Comparison of ENCODE assay signal across 14 cellular contexts in genomic region chr13:40492511-40492910, GRCh38.
"Had no signal": no experiment of that assay in that cellular context is flagged by ENCODE, and none has a peak within 500 bp of the region (broad histone marks: within the 10 kb centered on the region; RNA-seq: fewer than 3 reads in every experiment).

No MANE protein-coding gene starts in this region.

- H3K4me3 ChIP-seq: adrenal gland, cardiac muscle cell, dorsolateral prefrontal cortex, gastroesophageal sphincter, hepatocyte, thyroid gland, uterus had no signal

- H3K36me3 ChIP-seq: adrenal gland, cardiac muscle cell, gastroesophageal sphincter, thyroid gland, uterus had no signal

- H3K27ac Mint-ChIP-seq: activated CD4-positive, alpha-beta memory T cell treated with anti-CD3 and anti-CD28 coated beads, Interleukin-2, amount 10 ng/mL, durations not matched to agents 7 days and 5 days; activated naive CD4-positive, alpha-beta T cell treated with anti-CD3 and anti-CD28 coated beads, Interleukin-2, amount 10 ng/mL, durations not matched to agents 7 days and 5 days; stimulated activated naive B cell treated with anti-CD40 and anti-IgM and Interleukin-4, amounts not matched to agents 10 μg/mL and 1 μg/mL and 100 μg/mL, for 72 hours; WTC11 had no signal

- ATAC-seq: gastroesophageal sphincter; stimulated activated naive B cell treated with anti-CD40 and anti-IgM and Interleukin-4, amounts not matched to agents 10 μg/mL and 1 μg/mL and 100 μg/mL, for 72 hours; WTC11 had no signal

- H3K4me3 Mint-ChIP-seq: activated CD4-positive, alpha-beta memory T cell treated with anti-CD3 and anti-CD28 coated beads, Interleukin-2, amount 10 ng/mL, durations not matched to agents 7 days and 5 days; activated naive CD4-positive, alpha-beta T cell treated with anti-CD3 and anti-CD28 coated beads, Interleukin-2, amount 10 ng/mL, durations not matched to agents 7 days and 5 days; stimulated activated naive B cell treated with anti-CD40 and anti-IgM and Interleukin-4, amounts not matched to agents 10 μg/mL and 1 μg/mL and 100 μg/mL, for 72 hours; WTC11 had no signal

- H3K27me3 ChIP-seq: adrenal gland, cardiac muscle cell, dorsolateral prefrontal cortex, gastroesophageal sphincter, thyroid gland, uterus had no signal

- H3K27ac ChIP-seq: adrenal gland, cardiac muscle cell, dorsolateral prefrontal cortex, gastroesophageal sphincter, hepatocyte, thyroid gland, uterus had no signal

- H3K27me3 Mint-ChIP-seq: activated CD4-positive, alpha-beta memory T cell treated with anti-CD3 and anti-CD28 coated beads, Interleukin-2, amount 10 ng/mL, durations not matched to agents 7 days and 5 days; stimulated activated naive B cell treated with anti-CD40 and anti-IgM and Interleukin-4, amounts not matched to agents 10 μg/mL and 1 μg/mL and 100 μg/mL, for 72 hours had no signal

- H3K36me3 Mint-ChIP-seq: stimulated activated naive B cell treated with anti-CD40 and anti-IgM and Interleukin-4, amounts not matched to agents 10 μg/mL and 1 μg/mL and 100 μg/mL, for 72 hours; WTC11 had no signal

- H3K4me1 ChIP-seq: adrenal gland, gastroesophageal sphincter, uterus had no signal

- H3K9me3 Mint-ChIP-seq: activated CD4-positive, alpha-beta memory T cell treated with anti-CD3 and anti-CD28 coated beads, Interleukin-2, amount 10 ng/mL, durations not matched to agents 7 days and 5 days; stimulated activated naive B cell treated with anti-CD40 and anti-IgM and Interleukin-4, amounts not matched to agents 10 μg/mL and 1 μg/mL and 100 μg/mL, for 72 hours; WTC11 had no signal

- H3K9me3 ChIP-seq: adrenal gland, gastroesophageal sphincter, thyroid gland, uterus had no signal

- DNase-seq: activated CD4-positive, alpha-beta memory T cell treated with anti-CD3 and anti-CD28 coated beads, Interleukin-2, amount 10 ng/mL, durations not matched to agents 7 days and 5 days; activated CD4-positive, alpha-beta T cell treated with anti-CD3 and anti-CD28 coated beads for 4 hours; activated naive CD4-positive, alpha-beta T cell treated with anti-CD3 and anti-CD28 coated beads, Interleukin-2, amount 10 ng/mL, durations not matched to agents 7 days and 5 days; adrenal gland; islet precursor cell; stimulated activated naive B cell treated with anti-CD40 and anti-IgM and Interleukin-4, amounts not matched to agents 10 μg/mL and 1 μg/mL and 100 μg/mL, for 72 hours; T-helper 2 cell; thyroid gland; uterus had no signal
